ENCODE assay signal across 8 cellular contexts in the genomic region with DNA sequence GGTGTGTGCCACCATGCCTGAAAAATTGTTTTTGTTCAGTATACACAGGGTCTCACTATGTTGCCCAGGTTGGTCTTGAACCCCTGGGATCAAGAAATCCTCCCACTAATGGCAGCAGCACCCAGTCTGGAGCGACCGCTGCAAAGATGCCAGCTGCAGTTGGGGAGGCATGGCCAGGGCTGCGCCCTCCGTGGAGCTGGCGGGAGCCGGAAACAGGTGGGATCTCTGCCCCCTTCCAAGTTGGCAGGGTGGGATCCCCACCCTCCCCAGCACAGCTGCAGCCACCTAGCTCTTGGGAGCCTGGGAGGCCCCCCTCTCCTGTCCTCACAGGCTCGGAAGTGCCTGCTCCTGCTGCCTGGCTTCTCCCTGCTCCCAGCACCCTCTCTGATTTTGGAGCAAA.
"Had no signal": no experiment of that assay in that cellular context is flagged by ENCODE, and none has a peak within 500 bp of the region (broad histone marks: within the 10 kb centered on the region; RNA-seq: fewer than 3 reads in every experiment).

No MANE protein-coding gene starts in this region.

- H3K27ac ChIP-seq: GM23248 had no signal

- H3K4me1 ChIP-seq: HAP-1 had no signal

- H3K27ac Mint-ChIP-seq: GM23338, HFFc6 had no signal

- H2AFZ ChIP-seq: GM23248, GM23338 had no signal

- H3K9ac ChIP-seq: GM23248 had no signal

- H3K4me3 ChIP-seq: GM23248, GM23338, HAP-1 had no signal

- ATAC-seq: GM23338, HCT116 had no signal

- H3K4me2 ChIP-seq: GM23338 had no signal

- DNase-seq: GM23248, GOT3, H7, H9, HFFc6 had no signal

- H3K36me3 ChIP-seq: HAP-1 had no signal

- H3K4me3 Mint-ChIP-seq: GM23338, H9, HFFc6 had no signal
